ENCODE assay signal across 8 cellular contexts in genomic region chr2:233354971-233355574, GRCh38. TPM values are rescaled to one million over a fixed set of nuclear protein-coding genes. Genes with fewer than 3 reads are reported as not detected.
DNase-seq lines count a peak whose midpoint lies in the region; ATAC-seq and TF ChIP-seq lines count a peak whose summit lies in the region.

No MANE protein-coding gene starts in this region.

- H3K9me3 ChIP-seq in DND-41 (ENCODE audit: insufficient read depth, low read length, severe bottlenecking) = no peaks in the 10 kb centered on the region
- H3K9me3 ChIP-seq in SJCRH30 (replicated peaks) = no peaks in the 10 kb centered on the region
- H3K9me3 ChIP-seq in ectodermal cell (ENCODE audit: control insufficient read depth, low read length) = no peaks in the 10 kb centered on the region

- peak; percentile 15; the same call in 1 of the 3 replicates for ATAC-seq in DND-41 (ENCODE audit: insufficient read depth, low read depth)

- H3K27me3 ChIP-seq in DND-41 (ENCODE audit: insufficient read depth, low read length, poor library complexity) (no peaks in the 10 kb centered on the region), SJCRH30 (no peaks in the 10 kb centered on the region), ectodermal cell (ENCODE audit: control insufficient read depth, insufficient read depth, low read length, poor library complexity, severe bottlenecking) (peaks cover 25% of the 10 kb centered on the region)

- WGBS in ectodermal cell, 2 experiments = 7% methylated on average over 46 of the region's 46 CpGs

- no peak for TF ChIP-seq CTCF in DND-41 (IDR thresholded peaks at IDR 0.05; ENCODE audit: borderline replicate concordance, extremely low read depth, low read length, poor library complexity, severe bottlenecking)
- TF ChIP-seq CTCF in HFF-Myc (IDR thresholded peaks at IDR 0.05; ENCODE audit: low read depth, low read length, missing control alignments) = no peak

- H3K27ac ChIP-seq in DND-41 (ENCODE audit: low read length) (peak overlapping the region; percentile 48; the same call in 1 of the 2 replicates), SJCRH30 (no peak overlapping the region), ectodermal cell (ENCODE audit: insufficient read depth, low read depth, low read length, poor library complexity, severe bottlenecking) (no peak overlapping the region)

- DNase-seq in DND-41 = peak; percentile 20
- DNase-seq in HFF-Myc (ENCODE audit: extremely low read depth, low read depth) = no peak
- DNase-seq in SJCRH30 = no peak
- peak; percentile 33 for DNase-seq in mucosa of gallbladder (ENCODE audit: low spot score)
- no peak for DNase-seq in inferior parietal cortex (ENCODE audit: extremely low spot score)
- DNase-seq in NCI-H1930 (lab: John Stamatoyannopoulos, UW) = no peak
- no peak for DNase-seq in occipital lobe (lab: John Stamatoyannopoulos, UW)

- peak overlapping the region; percentile 71 to 93; a peak in 3 of 4 replicates for H3K4me3 ChIP-seq in DND-41 (ENCODE audit: low read depth in 1 of 2, low read length in 2 of 2)
- peak overlapping the region; percentile 84 for H3K4me3 ChIP-seq in HFF-Myc (replicated peaks; ENCODE audit: low read depth, low read length)
- H3K4me3 ChIP-seq in SJCRH30 = peak overlapping the region; percentile 61
- H3K4me3 ChIP-seq in ectodermal cell (ENCODE audit: insufficient read depth, low read depth, low read length) = peak overlapping the region; percentile 63

- peak overlapping the region; percentile 74 for H2AFZ ChIP-seq in DND-41 (ENCODE audit: low read depth, low read length)

- peaks cover 19% of the 10 kb centered on the region for H4K20me1 ChIP-seq in DND-41 (ENCODE audit: insufficient read depth, low read length)

- peak overlapping the region; percentile 68 for H3K9ac ChIP-seq in DND-41 (ENCODE audit: low read depth, low read length)

- H3K36me3 ChIP-seq in DND-41 (ENCODE audit: insufficient read depth, low read length) = peaks cover 5% of the 10 kb centered on the region; the same call in 1 of the 2 replicates
- peaks cover 7% of the 10 kb centered on the region; the same call in 1 of the 2 replicates for H3K36me3 ChIP-seq in SJCRH30
- no peaks in the 10 kb centered on the region for H3K36me3 ChIP-seq in ectodermal cell (ENCODE audit: control insufficient read depth, insufficient read depth, low read length)

- H3K4me2 ChIP-seq in DND-41 (ENCODE audit: insufficient read depth, low read length) = peak overlapping the region; percentile 98

- H3K79me2 ChIP-seq in DND-41 (ENCODE audit: insufficient read depth, low read length) = peaks cover 46% of the 10 kb centered on the region

- H3K4me1 ChIP-seq in DND-41 (ENCODE audit: insufficient read depth, low read length) (peaks cover 38% of the 10 kb centered on the region), SJCRH30 (peaks cover 30% of the 10 kb centered on the region), ectodermal cell (ENCODE audit: control insufficient read depth, insufficient read depth, low read length) (peaks cover 7% of the 10 kb centered on the region)

RNA-seq across cellular contexts. Expression of gene DGKD, which starts 0.8 kb away (rescaled TPM):
- total RNA-seq in SJCRH30 (2014; rRNA removed; shearing (Covaris generic)) = 21.6 and 28.2 TPM in 2 replicates
- polyA plus RNA-seq in ectodermal cell (2013, experiment 1 of 4) = 33.1 TPM
- 41.4 TPM for polyA plus RNA-seq in ectodermal cell (2013, experiment 2 of 4)
- polyA plus RNA-seq in ectodermal cell (2013, experiment 3 of 4) = 28.9 TPM
- 25.4 TPM for polyA plus RNA-seq in ectodermal cell (2013, experiment 4 of 4)
- total RNA-seq in mucosa of gallbladder = 24.3 TPM
- total RNA-seq in occipital lobe = 33.1 TPM

RNA-seq across cellular contexts. Expression of gene SAG, which starts 47.5 kb away (rescaled TPM):
- not detected in 2 replicates for total RNA-seq in SJCRH30 (2014; rRNA removed; shearing (Covaris generic))
- not detected for polyA plus RNA-seq in ectodermal cell (2013, experiment 1 of 4)
- not detected for polyA plus RNA-seq in ectodermal cell (2013, experiment 2 of 4)
- not detected for polyA plus RNA-seq in ectodermal cell (2013, experiment 3 of 4)
- polyA plus RNA-seq in ectodermal cell (2013, experiment 4 of 4) = not detected
- total RNA-seq in mucosa of gallbladder (not detected), occipital lobe (not detected)

Comparison
In these comparisons a context has a peak if more than half of its experiments do, and no peak if none do; other contexts are left out.
1. DNase-seq: peak in DND-41 (single experiment) and mucosa of gallbladder (single experiment); none in HFF-Myc (single experiment), SJCRH30 (0 of 2), inferior parietal cortex (single experiment), NCI-H1930 (0 of 2) and occipital lobe (single experiment).
2. Peak in every context shown above with its lines, with median percentiles within 50 percentile points of each other: H3K4me3 ChIP-seq.